Comparison of ENCODE assay signal across 31 cellular contexts in the genomic region with DNA sequence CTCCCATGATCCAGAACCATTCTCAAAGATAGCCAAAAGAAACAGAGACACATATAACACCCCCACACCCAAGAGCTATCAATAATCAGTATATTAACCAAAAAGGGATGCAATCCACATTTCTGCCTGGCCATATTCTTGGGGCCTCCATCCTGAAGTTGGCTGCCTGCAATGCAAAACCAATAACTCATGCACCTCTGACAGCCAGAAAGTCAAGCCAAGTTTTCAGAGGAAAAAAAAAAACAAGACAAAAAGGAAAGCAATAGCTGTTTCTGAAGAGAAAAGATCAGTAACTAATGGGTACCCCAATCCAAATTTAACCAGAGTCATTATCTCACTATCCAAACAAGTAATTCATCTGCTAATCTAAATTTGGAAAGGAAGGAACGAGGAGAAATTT. TPM values are rescaled to one million over a fixed set of nuclear protein-coding genes. Genes with fewer than 3 reads are reported as not detected.
DNase-seq lines count a peak whose midpoint lies in the region; ATAC-seq and TF ChIP-seq lines count a peak whose summit lies in the region.
"Had no signal": no experiment of that assay in that cellular context is flagged by ENCODE, and none has a peak within 500 bp of the region (broad histone marks: within the 10 kb centered on the region; RNA-seq: fewer than 3 reads in every experiment).

No MANE protein-coding gene starts in this region.

- H3K4me3 Mint-ChIP-seq in nephron, result peak overlapping the region in 1 of 3 experiments; percentile 7
- H3K4me3 Mint-ChIP-seq: B cell; CD14-positive monocyte; CD4-positive, alpha-beta memory T cell; CD4-positive, alpha-beta T cell; CD4-positive, CD25-positive, alpha-beta regulatory T cell; CD8-positive, alpha-beta memory T cell; CD8-positive, alpha-beta T cell had no signal

- DNase-seq in HEK293T (ENCODE audit: extremely low spot score), result no peak
- DNase-seq in fibroblast of the aortic adventitia (ENCODE audit: low read depth), result peak; percentile 22
- DNase-seq in NCI-H2171 (lab: John Stamatoyannopoulos, UW), result no peak
- DNase-seq in sciatic nerve (ENCODE audit: low spot score), result no peak
- no peak for DNase-seq in NCI-H1105 treated with DMSO at 0.1 percent for 48 hours (lab: John Stamatoyannopoulos, UW)
- DNase-seq: 8988T; ACHN; AML-193; BE2C; C1 segment of cervical spinal cord; Caco-2; Calu3; CD4-positive, alpha-beta memory T cell; CD4-positive, alpha-beta T cell; CD4-positive, CD25-positive, alpha-beta regulatory T cell; CD8-positive, alpha-beta memory T cell; CD8-positive, alpha-beta T cell; COR-L47; DMS 273 treated with DMSO at 0.1 percent for 48 hours; DMS153; DMS53; DMS79; DMS79 treated with DMSO at 0.1 percent for 48 hours; DND-41; EL had no signal

- H3K4me3 ChIP-seq in fibroblast of the aortic adventitia (ENCODE audit: low read depth, low read length), result no peak overlapping the region
- H3K4me3 ChIP-seq: A549; BLaER1; BLaER1 treated with 17β-estradiol and CSF1 and Interleukin-3, amounts not matched to agents 10 nM and 100 nM had no signal

- TF ChIP-seq CTCF in fibroblast of the aortic adventitia (IDR thresholded peaks at IDR 0.05; ENCODE audit: insufficient read depth, low read length) (no peak), nephron (IDR thresholded peaks at IDR 0.05; ENCODE audit: unreplicated experiment in 3 of 3) (no peak)

- H3K9me3 Mint-ChIP-seq in nephron, result no peaks in the 10 kb centered on the region
- H3K9me3 Mint-ChIP-seq: CD4-positive, alpha-beta T cell; CD8-positive, alpha-beta memory T cell; CD8-positive, alpha-beta T cell had no signal

- ATAC-seq in sciatic nerve, result no peak
- ATAC-seq: A549; CD8-positive, alpha-beta T cell had no signal

- intact Hi-C loops in sciatic nerve (cut with DNase I), result no loop called here

- no peaks in the 10 kb centered on the region for H3K36me3 Mint-ChIP-seq in nephron (ENCODE audit: low read depth)
- H3K36me3 Mint-ChIP-seq: CD14-positive monocyte; CD4-positive, alpha-beta memory T cell; CD4-positive, CD25-positive, alpha-beta regulatory T cell; CD8-positive, alpha-beta memory T cell; CD8-positive, alpha-beta T cell had no signal

- CTCF ChIA-PET in HEK293T (lab: Yijun Ruan, JAX), result interaction anchor here (0.8 kb wide), 1 partner anchor 10 kb away, joined by 3 read pairs; no protein-coding TSS in a partner anchor

- H3K27ac Mint-ChIP-seq in nephron, result peak overlapping the region in 2 of 3 experiments; percentile 13 to 54
- H3K27ac Mint-ChIP-seq: B cell; CD14-positive monocyte; CD4-positive, alpha-beta T cell; CD4-positive, CD25-positive, alpha-beta regulatory T cell; CD8-positive, alpha-beta memory T cell; CD8-positive, alpha-beta T cell had no signal

- H3K4me1 Mint-ChIP-seq in nephron, result peaks cover 10% of the 10 kb centered on the region
- H3K4me1 Mint-ChIP-seq: B cell; CD14-positive monocyte; CD4-positive, alpha-beta memory T cell; CD4-positive, CD25-positive, alpha-beta regulatory T cell; CD8-positive, alpha-beta memory T cell had no signal

- POLR2A ChIA-PET in HEK293T (lab: Yijun Ruan, JAX), result no interaction called here

- no peaks in the 10 kb centered on the region for H3K27me3 Mint-ChIP-seq in nephron (ENCODE audit: low read depth)

TF ChIP-seq in HEK293T, 16 proteins besides CTCF, POLR2A, EP300 and RAD21:
- TF ChIP-seq FOXM1 (IDR thresholded peaks at IDR 0.05; ENCODE audit: borderline replicate concordance) (no peak), NFRKB (IDR thresholded peaks at IDR 0.05) (no peak), BHLHE40 (IDR thresholded peaks at IDR 0.05; ENCODE audit: borderline replicate concordance) (no peak), ZNF384 (IDR thresholded peaks at IDR 0.05) (no peak), FOXA1 (IDR thresholded peaks at IDR 0.05) (no peak)
- TF ChIP-seq, protein P1, sequence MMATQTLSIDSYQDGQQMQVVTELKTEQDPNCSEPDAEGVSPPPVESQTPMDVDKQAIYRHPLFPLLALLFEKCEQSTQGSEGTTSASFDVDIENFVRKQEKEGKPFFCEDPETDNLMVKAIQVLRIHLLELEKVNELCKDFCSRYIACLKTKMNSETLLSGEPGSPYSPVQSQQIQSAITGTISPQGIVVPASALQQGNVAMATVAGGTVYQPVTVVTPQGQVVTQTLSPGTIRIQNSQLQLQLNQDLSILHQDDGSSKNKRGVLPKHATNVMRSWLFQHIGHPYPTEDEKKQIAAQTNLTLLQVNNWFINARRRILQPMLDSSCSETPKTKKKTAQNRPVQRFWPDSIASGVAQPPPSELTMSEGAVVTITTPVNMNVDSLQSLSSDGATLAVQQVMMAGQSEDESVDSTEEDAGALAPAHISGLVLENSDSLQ (IDR thresholded peaks at IDR 0.05), result peak; percentile 50; the same call in 1 of the 2 replicates

RNA-seq across cellular contexts. Expression of a gene that starts 7.3 kb away (rescaled TPM):
- 18.4 and 25.8 TPM in 2 replicates for total RNA-seq in fibroblast of the aortic adventitia (ENCODE audit: low replicate concordance)
- 28.8 TPM for total RNA-seq in sciatic nerve
- total RNA-seq: B cell had no signal
